In the genomic region with DNA sequence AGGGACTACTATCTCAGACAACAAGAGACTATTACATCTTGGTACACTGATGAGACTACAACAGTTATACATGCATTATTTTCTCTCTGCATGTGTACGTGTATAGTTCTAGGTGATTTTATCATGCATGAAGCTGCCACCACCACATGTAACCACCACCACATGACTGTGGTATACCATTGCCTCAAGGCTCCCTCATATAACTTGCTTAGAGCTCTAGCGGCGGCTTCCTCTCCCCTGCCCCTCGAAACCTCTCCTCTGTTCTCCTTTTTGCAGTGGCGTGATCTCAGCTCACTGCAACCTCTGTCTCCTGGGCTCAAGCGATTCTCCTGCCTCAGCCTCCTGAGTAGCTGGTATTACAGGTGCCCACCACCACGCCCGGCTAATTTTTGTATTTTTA, we compare ENCODE assay signal across 27 cellular contexts.
"Had no signal": no experiment of that assay in that cellular context is flagged by ENCODE, and none has a peak within 500 bp of the region (broad histone marks: within the 10 kb centered on the region; RNA-seq: fewer than 3 reads in every experiment).

No MANE protein-coding gene starts in this region.

- H3K36me3 Mint-ChIP-seq: stimulated activated effector memory CD8-positive, alpha-beta T cell treated with anti-CD3 and anti-CD28 coated beads, Interleukin-12 subunit alpha, Interleukin-12 subunit beta, amount 100 ng/mL, for 72 hours had no signal

- DNase-seq: activated CD4-positive, alpha-beta memory T cell treated with anti-CD3 and anti-CD28 coated beads for 36 hours; activated CD4-positive, alpha-beta T cell treated with anti-CD3 and anti-CD28 coated beads for 4 hours; activated CD8-positive, alpha-beta memory T cell treated with anti-CD3 and anti-CD28 coated beads, Interleukin-2, amount 50 U/mL, for 4 hours; activated gamma-delta T cell; activated naive CD4-positive, alpha-beta T cell treated with anti-CD3 and anti-CD28 coated beads, Interleukin-2, amount 10 ng/mL, durations not matched to agents 7 days and 5 days; activated naive CD8-positive, alpha-beta T cell treated with anti-CD3 and anti-CD28 coated beads, Interleukin-2, amount 10 ng/mL, durations not matched to agents 7 days and 5 days; activated T-cell treated with anti-CD3 and anti-CD28 coated beads, Interleukin-2, amount 50 U/mL, for 1 hour; dorsolateral prefrontal cortex; effector memory CD4-positive, alpha-beta T cell; gastrocnemius medialis; left colon; mammary epithelial cell; naive thymus-derived CD4-positive, alpha-beta T cell; pancreas; retina; stimulated activated CD4-positive, alpha-beta T cell treated with anti-CD3 and anti-CD28 coated beads, Interleukin-12 subunit alpha, Interleukin-12 subunit beta, amount 100 ng/mL, for 4 hours; stimulated activated CD4-positive, alpha-beta T cell treated with anti-CD3 and anti-CD28 coated beads, Interleukin-4, amount 100 ng/mL, for 24 hours; stimulated activated naive CD8-positive, alpha-beta T cell treated with anti-CD3 and anti-CD28 coated beads, Interleukin-15, amount 100 ng/mL, for 72 hours; substantia nigra; uterus had no signal

- H3K4me3 Mint-ChIP-seq: activated CD4-positive, alpha-beta memory T cell treated with anti-CD3 and anti-CD28 coated beads for 36 hours; activated naive CD4-positive, alpha-beta T cell treated with anti-CD3 and anti-CD28 coated beads, Interleukin-2, amount 10 ng/mL, durations not matched to agents 7 days and 5 days; activated naive CD8-positive, alpha-beta T cell treated with anti-CD3 and anti-CD28 coated beads, Interleukin-2, amount 10 ng/mL, durations not matched to agents 7 days and 5 days; brain; mesothelial cell of epicardium; naive thymus-derived CD4-positive, alpha-beta T cell; stimulated activated effector memory CD8-positive, alpha-beta T cell treated with anti-CD3 and anti-CD28 coated beads, Interleukin-12 subunit alpha, Interleukin-12 subunit beta, amount 100 ng/mL, for 72 hours; stimulated activated naive CD8-positive, alpha-beta T cell treated with anti-CD3 and anti-CD28 coated beads, Interleukin-15, amount 100 ng/mL, for 72 hours; T-helper 2 cell treated with Interferon-gamma antibody and Interleukin-4, amounts not matched to agents 5 μg/mL and 100 μg/mL, for 36 hours; type B pancreatic cell had no signal

- ATAC-seq: gastrocnemius medialis; left colon; naive thymus-derived CD4-positive, alpha-beta T cell; sciatic nerve; stimulated activated effector memory CD8-positive, alpha-beta T cell treated with anti-CD3 and anti-CD28 coated beads, Interleukin-12 subunit alpha, Interleukin-12 subunit beta, amount 100 ng/mL, for 72 hours; stimulated activated naive CD8-positive, alpha-beta T cell treated with anti-CD3 and anti-CD28 coated beads, Interleukin-15, amount 100 ng/mL, for 72 hours had no signal

- H3K27me3 Mint-ChIP-seq: activated CD4-positive, alpha-beta memory T cell treated with anti-CD3 and anti-CD28 coated beads for 36 hours; activated naive CD4-positive, alpha-beta T cell treated with anti-CD3 and anti-CD28 coated beads, Interleukin-2, amount 10 ng/mL, durations not matched to agents 7 days and 5 days; activated naive CD8-positive, alpha-beta T cell treated with anti-CD3 and anti-CD28 coated beads, Interleukin-2, amount 10 ng/mL, durations not matched to agents 7 days and 5 days; brain; naive thymus-derived CD4-positive, alpha-beta T cell; stimulated activated naive CD8-positive, alpha-beta T cell treated with anti-CD3 and anti-CD28 coated beads, Interleukin-15, amount 100 ng/mL, for 72 hours; type B pancreatic cell had no signal

- H3K27ac Mint-ChIP-seq: activated CD4-positive, alpha-beta memory T cell treated with anti-CD3 and anti-CD28 coated beads for 36 hours; activated naive CD4-positive, alpha-beta T cell treated with anti-CD3 and anti-CD28 coated beads, Interleukin-2, amount 10 ng/mL, durations not matched to agents 7 days and 5 days; activated naive CD8-positive, alpha-beta T cell treated with anti-CD3 and anti-CD28 coated beads, Interleukin-2, amount 10 ng/mL, durations not matched to agents 7 days and 5 days; mesothelial cell of epicardium; naive thymus-derived CD4-positive, alpha-beta T cell; stimulated activated effector memory CD8-positive, alpha-beta T cell treated with anti-CD3 and anti-CD28 coated beads, Interleukin-12 subunit alpha, Interleukin-12 subunit beta, amount 100 ng/mL, for 72 hours; stimulated activated naive CD8-positive, alpha-beta T cell treated with anti-CD3 and anti-CD28 coated beads, Interleukin-15, amount 100 ng/mL, for 72 hours; T-helper 2 cell treated with Interferon-gamma antibody and Interleukin-4, amounts not matched to agents 5 μg/mL and 100 μg/mL, for 36 hours; type B pancreatic cell had no signal

- H3K4me1 Mint-ChIP-seq: activated naive CD4-positive, alpha-beta T cell treated with anti-CD3 and anti-CD28 coated beads, Interleukin-2, amount 10 ng/mL, durations not matched to agents 7 days and 5 days; activated naive CD8-positive, alpha-beta T cell treated with anti-CD3 and anti-CD28 coated beads, Interleukin-2, amount 10 ng/mL, durations not matched to agents 7 days and 5 days had no signal

- H3K9me3 ChIP-seq: gastrocnemius medialis, pancreas, prostate gland had no signal
